Comparison of ENCODE assay signal across 10 cellular contexts in genomic region chr3:149547954-149548728, GRCh38.
DNase-seq lines count a peak whose midpoint lies in the region; ATAC-seq and TF ChIP-seq lines count a peak whose summit lies in the region.
"Had no signal": no experiment of that assay in that cellular context is flagged by ENCODE, and none has a peak within 500 bp of the region (broad histone marks: within the 10 kb centered on the region; RNA-seq: fewer than 3 reads in every experiment).

No MANE protein-coding gene starts in this region.

- H3K36me3 Mint-ChIP-seq in WTC11 = no peaks in the 10 kb centered on the region
- no peaks in the 10 kb centered on the region for H3K36me3 Mint-ChIP-seq in stimulated activated naive B cell treated with anti-CD40 and anti-IgM and Interleukin-4, amounts not matched to agents 10 μg/mL and 1 μg/mL and 100 μg/mL, for 72 hours

- H3K9me3 Mint-ChIP-seq in WTC11 = no peaks in the 10 kb centered on the region
- no peaks in the 10 kb centered on the region for H3K9me3 Mint-ChIP-seq in stimulated activated naive B cell treated with anti-CD40 and anti-IgM and Interleukin-4, amounts not matched to agents 10 μg/mL and 1 μg/mL and 100 μg/mL, for 72 hours

- H3K4me1 Mint-ChIP-seq in WTC11 = peaks cover 20% of the 10 kb centered on the region
- H3K4me1 Mint-ChIP-seq in stimulated activated naive B cell treated with anti-CD40 and anti-IgM and Interleukin-4, amounts not matched to agents 10 μg/mL and 1 μg/mL and 100 μg/mL, for 72 hours = no peaks in the 10 kb centered on the region

- TF ChIP-seq CTCF in WTC11 (IDR thresholded peaks at IDR 0.05) = no peak
- TF ChIP-seq CTCF in psoas muscle (IDR thresholded peaks at IDR 0.05) = no peak
- TF ChIP-seq CTCF in GM10248 (IDR thresholded peaks at IDR 0.05; ENCODE audit: control extremely low read depth, extremely low read depth, low read depth, missing control alignments) = no peak

- DNase-seq in GM03348 (ENCODE audit: low spot score) = peak; percentile 74
- DNase-seq in WTC11 (ENCODE audit: low spot score) = no peak
- DNase-seq in Right ventricle myocardium superior = no peak
- DNase-seq in psoas muscle = peak; percentile 43 to 65
- no peak for DNase-seq in stimulated activated naive B cell treated with anti-CD40 and anti-IgM and Interleukin-4, amounts not matched to agents 10 μg/mL and 1 μg/mL and 100 μg/mL, for 72 hours
- no peak for DNase-seq in GM10248 (ENCODE audit: extremely low spot score)
- DNase-seq: DND-41, NCI-H524 treated with DMSO at 0.1 percent for 48 hours had no signal

- ATAC-seq in WTC11 = peak; percentile 55
- peak; percentile 88 for ATAC-seq in Right ventricle myocardium superior (ENCODE audit: poor library complexity)
- ATAC-seq in psoas muscle = peak; percentile 68 to 93 (median 86)
- no peak for ATAC-seq in HG03460 (IDR thresholded peaks at IDR 0.05; ENCODE audit: unreplicated experiment)
- ATAC-seq in stimulated activated naive B cell treated with anti-CD40 and anti-IgM and Interleukin-4, amounts not matched to agents 10 μg/mL and 1 μg/mL and 100 μg/mL, for 72 hours (replicated peaks) = no peak
- no peak for ATAC-seq in GM21367 (IDR thresholded peaks at IDR 0.05; ENCODE audit: unreplicated experiment)

- 34 to 45% (median 36%) methylated on average over 13 of the region's 13 CpGs for WGBS in psoas muscle, 3 donors

- H3K27me3 ChIP-seq in psoas muscle (ENCODE audit: insufficient read depth in 3 of 3, low read length in 2 of 3) = no peaks in the 10 kb centered on the region

- H3K27ac ChIP-seq in psoas muscle = peak overlapping the region; percentile 59

- H3K27me3 Mint-ChIP-seq in WTC11 (ENCODE audit: low read depth) = no peaks in the 10 kb centered on the region
- H3K27me3 Mint-ChIP-seq in stimulated activated naive B cell treated with anti-CD40 and anti-IgM and Interleukin-4, amounts not matched to agents 10 μg/mL and 1 μg/mL and 100 μg/mL, for 72 hours = peaks cover 3 to 17% of the 10 kb centered on the region in 2 donors

- H3K4me3 Mint-ChIP-seq in WTC11 = no peak overlapping the region
- no peak overlapping the region for H3K4me3 Mint-ChIP-seq in stimulated activated naive B cell treated with anti-CD40 and anti-IgM and Interleukin-4, amounts not matched to agents 10 μg/mL and 1 μg/mL and 100 μg/mL, for 72 hours

- H3K4me3 ChIP-seq in psoas muscle = peak overlapping the region; percentile 39

- intact Hi-C loops in Right ventricle myocardium superior (cut with DNase I) (no loop called here), psoas muscle (cut with DNase I) (no loop called here)

- CTCF ChIA-PET in WTC11 (lab: Charles Lee) (interaction anchor here (0.6 to 1.5 kb wide), 3 partner anchors 21 to 223 kb away, joined by 3 to 5 read pairs (median 3); no protein-coding TSS in a partner anchor), GM10248 (lab: Yijun Ruan, JAX) (interaction anchor here (0.6 kb wide), 1 partner anchor 17 kb away, joined by 3 read pairs; no protein-coding TSS in a partner anchor)

- POLR2A ChIA-PET in WTC11 (lab: Charles Lee) (interaction anchor here (0.5 to 1.1 kb wide), 2 partner anchors 23 to 109 kb away, joined by 3 to 4 read pairs; partner anchors contain the start of gene WWTR1), GM10248 (lab: Yijun Ruan, JAX) (no interaction called here)

- no peaks in the 10 kb centered on the region for H3K9me3 ChIP-seq in psoas muscle

- H3K4me1 ChIP-seq in psoas muscle = peaks cover 33% of the 10 kb centered on the region

- no peaks in the 10 kb centered on the region for H3K36me3 ChIP-seq in psoas muscle (ENCODE audit: insufficient read depth in 1 of 2, low read depth in 1 of 2)

- peak overlapping the region; percentile 64 for H3K27ac Mint-ChIP-seq in WTC11
- no peak overlapping the region for H3K27ac Mint-ChIP-seq in stimulated activated naive B cell treated with anti-CD40 and anti-IgM and Interleukin-4, amounts not matched to agents 10 μg/mL and 1 μg/mL and 100 μg/mL, for 72 hours

TF ChIP-seq in WTC11, 78 proteins besides CTCF, POLR2A, EP300 and RAD21:
- TF ChIP-seq FOXK1 (CRISPR knock-in tag; IDR thresholded peaks at IDR 0.05) (no peak), GTF2I (CRISPR knock-in tag; conservative IDR thresholded peaks at IDR 0.05) (no peak), MAX (CRISPR knock-in tag; IDR thresholded peaks at IDR 0.05) (no peak), HMGXB4 (CRISPR knock-in tag; IDR thresholded peaks at IDR 0.05) (no peak), SOX15 (CRISPR knock-in tag; IDR thresholded peaks at IDR 0.05) (no peak)

Comparison
In these comparisons a context has a peak if more than half of its experiments do, and no peak if none do; other contexts are left out.
1. DNase-seq: peak in GM03348 (single experiment) and psoas muscle (2 of 2); none in WTC11 (single experiment), Right ventricle myocardium superior (single experiment), stimulated activated naive B cell treated with anti-CD40 and anti-IgM and Interleukin-4, amounts not matched to agents 10 μg/mL and 1 μg/mL and 100 μg/mL, for 72 hours (single experiment) and GM10248 (single experiment).
2. ATAC-seq: peak in WTC11 (single experiment), Right ventricle myocardium superior (single experiment) and psoas muscle (4 of 4); none in HG03460 (single experiment), stimulated activated naive B cell treated with anti-CD40 and anti-IgM and Interleukin-4, amounts not matched to agents 10 μg/mL and 1 μg/mL and 100 μg/mL, for 72 hours (0 of 2) and GM21367 (single experiment).